In the genomic region with DNA sequence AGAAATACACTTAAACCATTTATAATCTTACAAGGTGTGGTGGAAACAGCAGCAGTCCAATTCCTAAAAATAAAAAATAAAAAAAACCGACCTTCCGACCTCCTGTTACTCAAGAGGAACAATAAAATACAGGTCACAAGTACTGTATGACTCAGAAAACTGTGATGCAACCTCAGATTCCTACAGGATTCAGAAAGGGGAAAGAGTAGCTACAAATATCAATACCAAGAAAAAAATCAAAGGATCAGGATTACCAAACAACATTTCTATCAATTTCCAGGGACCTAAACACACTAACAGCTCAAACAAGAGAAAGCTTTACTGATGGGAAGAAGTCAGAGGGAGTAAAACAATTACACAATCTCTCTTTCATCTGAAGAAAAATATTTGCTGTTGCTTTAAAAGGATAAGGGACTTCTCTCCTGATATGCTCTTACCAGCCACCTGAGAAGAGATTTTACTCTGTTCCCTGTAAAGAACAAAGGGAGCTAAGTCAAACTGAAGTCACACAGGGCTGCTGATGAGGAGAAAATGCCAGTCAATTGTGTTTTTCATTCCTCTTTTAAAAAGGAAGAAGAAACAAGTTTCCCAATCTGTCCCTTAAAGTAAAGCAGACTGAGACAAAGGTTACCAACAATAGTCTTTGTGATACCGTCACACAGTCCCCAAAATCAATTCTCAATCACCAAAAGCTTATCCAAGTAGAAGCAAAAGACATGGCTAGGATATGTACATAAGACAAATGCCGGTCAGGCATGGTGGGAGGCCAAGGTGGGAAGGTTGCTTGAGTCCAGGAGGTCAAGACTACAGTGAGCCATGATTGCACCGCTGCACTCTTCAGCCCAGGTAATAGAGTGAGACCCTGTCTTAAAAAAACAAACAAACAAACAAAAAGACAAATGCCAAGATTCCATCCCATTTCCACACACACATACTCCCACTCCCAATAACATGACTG, we compare ENCODE assay signal across 8 cellular contexts.
DNase-seq lines count a peak whose midpoint lies in the region; ATAC-seq lines count a peak whose summit lies in the region.

No MANE protein-coding gene starts in this region.

- peak overlapping the region; percentile 35; the same call in 1 of the 2 replicates for H3K9ac ChIP-seq in iPS-20b (ENCODE audit: low read depth, low read length)
- H3K9ac ChIP-seq in subcutaneous abdominal adipose tissue (ENCODE audit: low read length in 5 of 5) = peak overlapping the region in 3 of 5 donors; percentile 16 to 63 (median 30)

- H3K27ac ChIP-seq in iPS-20b (ENCODE audit: low read length) = peak overlapping the region; percentile 4
- peak overlapping the region; percentile 91 for H3K27ac ChIP-seq in subcutaneous abdominal adipose tissue (ENCODE audit: low read depth, low read length)

- no peaks in the 10 kb centered on the region for H3K27me3 ChIP-seq in iPS-20b (ENCODE audit: insufficient read depth, low read length)
- no peaks in the 10 kb centered on the region for H3K27me3 ChIP-seq in subcutaneous abdominal adipose tissue (ENCODE audit: control insufficient read depth in 5 of 5, insufficient read depth in 4 of 5, low read length in 5 of 5)

- H3K4me3 ChIP-seq in iPS-20b (ENCODE audit: low read length) (no peak overlapping the region), subcutaneous abdominal adipose tissue (ENCODE audit: low read depth in 1 of 5, low read length in 5 of 5) (no peak overlapping the region)

- peak; percentile 82 for DNase-seq in ACHN
- DNase-seq in HPDE6-E6E7 (ENCODE audit: extremely low spot score) = peak; percentile 33
- DNase-seq in amniotic epithelial cell (ENCODE audit: low read depth) = peak; percentile 84
- no peak for DNase-seq in NCI-H524 treated with DMSO at 0.1 percent for 48 hours (lab: John Stamatoyannopoulos, UW)
- no peak for DNase-seq in hepatic stellate cell (ENCODE audit: low spot score)

- ATAC-seq in HG02571 (IDR thresholded peaks at IDR 0.05; ENCODE audit: unreplicated experiment) = no peak

- in situ Hi-C loops in ACHN (cut with HindIII; ENCODE audit: low pct_ligation_motif_present, low pct_unique_long_range_greater_than_20kb, low sequenced_read_pairs) = no loop called here

- no peaks in the 10 kb centered on the region for H3K36me3 ChIP-seq in iPS-20b (ENCODE audit: insufficient read depth, low read depth, low read length)
- no peaks in the 10 kb centered on the region for H3K36me3 ChIP-seq in subcutaneous abdominal adipose tissue (ENCODE audit: control insufficient read depth in 5 of 5, insufficient read depth in 5 of 5, low read length in 5 of 5)

- H3K9me3 ChIP-seq in iPS-20b (ENCODE audit: insufficient read depth, low read depth, low read length) = no peaks in the 10 kb centered on the region
- no peaks in the 10 kb centered on the region for H3K9me3 ChIP-seq in subcutaneous abdominal adipose tissue (ENCODE audit: control insufficient read depth in 5 of 5, low read length in 5 of 5)

- H3K4me1 ChIP-seq in iPS-20b (ENCODE audit: insufficient read depth, low read length) (peaks cover 19% of the 10 kb centered on the region), subcutaneous abdominal adipose tissue (ENCODE audit: control insufficient read depth in 5 of 5, insufficient read depth in 5 of 5, low read length in 5 of 5) (peaks cover 10 to 29% (median 26%) of the 10 kb centered on the region in 5 donors)

Comparison
In these comparisons a context has a peak if more than half of its experiments do, and no peak if none do; other contexts are left out.
1. DNase-seq: peak in ACHN (single experiment), HPDE6-E6E7 (single experiment) and amniotic epithelial cell (single experiment); none in NCI-H524 treated with DMSO at 0.1 percent for 48 hours (single experiment) and hepatic stellate cell (single experiment).